Comparison of ENCODE assay signal across 13 cellular contexts in genomic region chr4:111847256-111848108, GRCh38.
DNase-seq lines count a peak whose midpoint lies in the region; ATAC-seq and TF ChIP-seq lines count a peak whose summit lies in the region.
"Had no signal": no experiment of that assay in that cellular context is flagged by ENCODE, and none has a peak within 500 bp of the region (broad histone marks: within the 10 kb centered on the region; RNA-seq: fewer than 3 reads in every experiment).

No MANE protein-coding gene starts in this region.

- peak; percentile 31 for DNase-seq in NOMO-1 treated with DMSO at 0.1 percent for 48 hours (lab: John Stamatoyannopoulos, UW; ENCODE audit: unreplicated experiment)
- DNase-seq in NOMO-1 treated with dmso at 0.1 percent for 144 hours (lab: John Stamatoyannopoulos, UW; ENCODE audit: unreplicated experiment) = no peak
- DNase-seq in retinal pigment epithelial cell (ENCODE audit: low read depth) = no peak
- no peak for DNase-seq in dorsolateral prefrontal cortex
- no peak for DNase-seq in T1000 (lab: John Stamatoyannopoulos, UW)
- DNase-seq: left lung, NCI-H187 treated with DMSO at 0.1 percent for 48 hours had no signal

- no peaks in the 10 kb centered on the region for H3K36me3 ChIP-seq in Loucy (ENCODE audit: insufficient read depth, low read length)
- H3K36me3 ChIP-seq: left lung, right atrium auricular region had no signal

- H3K9me3 ChIP-seq in Loucy (ENCODE audit: insufficient read depth, low read depth, low read length) = no peaks in the 10 kb centered on the region
- H3K9me3 ChIP-seq: left lung, right atrium auricular region had no signal

- no peak overlapping the region for H3K9ac ChIP-seq in Loucy (ENCODE audit: low read depth, low read length, poor library complexity, severe bottlenecking)

- H3F3A ChIP-seq in Loucy (ENCODE audit: low read depth) = 0 out of 2 replicates have a peak, but pooled peaks cover 3% of the 10 kb centered on the region

- H3K4me3 Mint-ChIP-seq in brain = no peak overlapping the region
- H3K4me3 Mint-ChIP-seq: T-helper 2 cell treated with Interferon-gamma antibody and Interleukin-4, amounts not matched to agents 5 μg/mL and 100 μg/mL, for 36 hours had no signal

- no peaks in the 10 kb centered on the region for H3K36me3 Mint-ChIP-seq in brain

- no peak overlapping the region for H3K27ac ChIP-seq in dorsolateral prefrontal cortex
- H3K27ac ChIP-seq: left lung, right atrium auricular region had no signal

- H3K27ac Mint-ChIP-seq in brain = no peak overlapping the region
- H3K27ac Mint-ChIP-seq: activated T-helper 2 cell treated with anti-CD3 and anti-CD28 coated beads, Interferon-gamma antibody, Interleukin-2, Interleukin-4, amounts not matched to agents 10 μg/mL and 5 μg/mL and 100 μg/mL, durations not matched to agents 14 hours and 24 hours and 36 hours; T-helper 2 cell treated with Interferon-gamma antibody and Interleukin-4, amounts not matched to agents 5 μg/mL and 100 μg/mL, for 36 hours had no signal

- H2AFZ ChIP-seq in Loucy (ENCODE audit: low read length) = no peak overlapping the region

- peak; percentile 55 for TF ChIP-seq CTCF in Loucy (conservative IDR thresholded peaks at IDR 0.05; ENCODE audit: low read length)
- TF ChIP-seq CTCF in brain (conservative IDR thresholded peaks at IDR 0.05) = peak; percentile 24 to 48
- peak; percentile 52 for TF ChIP-seq CTCF in retinal pigment epithelial cell (conservative IDR thresholded peaks at IDR 0.05; ENCODE audit: low read depth, low read length)
- peak in 26 of 56 donors; percentile 5 to 41 (median 29) for TF ChIP-seq CTCF in dorsolateral prefrontal cortex (IDR thresholded peaks at IDR 0.05 in 54 of 56, conservative IDR thresholded peaks at IDR 0.05 in 2 of 56; ENCODE audit: low read depth in 1 of 56, partially characterized antibody in 56 of 56)

- H3K4me2 ChIP-seq in Loucy (ENCODE audit: low read depth, low read length, poor library complexity, severe bottlenecking) = no peak overlapping the region

- H3K4me3 ChIP-seq in Loucy (ENCODE audit: low read length, poor library complexity, severe bottlenecking) (no peak overlapping the region), retinal pigment epithelial cell (ENCODE audit: low read length) (no peak overlapping the region), dorsolateral prefrontal cortex (no peak overlapping the region)
- H3K4me3 ChIP-seq: left lung, right atrium auricular region had no signal

- no peak for ATAC-seq in GM19452 (IDR thresholded peaks at IDR 0.05; ENCODE audit: unreplicated experiment)
- ATAC-seq: left lung had no signal

- peaks cover 0 to 9% (median 5%) of the 10 kb centered on the region in 5 experiments for H3K9me3 Mint-ChIP-seq in brain
- H3K9me3 Mint-ChIP-seq: activated T-helper 2 cell treated with anti-CD3 and anti-CD28 coated beads, Interferon-gamma antibody, Interleukin-2, Interleukin-4, amounts not matched to agents 10 μg/mL and 5 μg/mL and 100 μg/mL, durations not matched to agents 14 hours and 24 hours and 36 hours; T-helper 2 cell treated with Interferon-gamma antibody and Interleukin-4, amounts not matched to agents 5 μg/mL and 100 μg/mL, for 36 hours had no signal

- H3K9me2 ChIP-seq in Loucy (replicated peaks; ENCODE audit: low read depth, low read length) = no peaks in the 10 kb centered on the region

- no peaks in the 10 kb centered on the region for H3K27me3 Mint-ChIP-seq in brain

- no peaks in the 10 kb centered on the region for H3K79me2 ChIP-seq in Loucy (ENCODE audit: insufficient read depth, low read length)

- H3K4me1 ChIP-seq in Loucy (ENCODE audit: insufficient read depth, low read length, poor library complexity, severe bottlenecking) = no peaks in the 10 kb centered on the region
- H3K4me1 ChIP-seq: left lung, right atrium auricular region had no signal

- H4K20me1 ChIP-seq in Loucy (ENCODE audit: insufficient read depth, low read length, poor library complexity, severe bottlenecking) = no peaks in the 10 kb centered on the region

- H3K4me1 Mint-ChIP-seq in brain = no peaks in the 10 kb centered on the region

- intact Hi-C loops in dorsolateral prefrontal cortex (cut with DNase I) = no loop called here

- H3K27me3 ChIP-seq in Loucy (ENCODE audit: insufficient read depth, low read length, poor library complexity, severe bottlenecking) (no peaks in the 10 kb centered on the region), dorsolateral prefrontal cortex (peaks cover 0 to 4% (median 0%) of the 10 kb centered on the region in 45 donors)
- H3K27me3 ChIP-seq: left lung, right atrium auricular region had no signal
